14 cellular contexts compared by ENCODE assay signal in the genomic region with DNA sequence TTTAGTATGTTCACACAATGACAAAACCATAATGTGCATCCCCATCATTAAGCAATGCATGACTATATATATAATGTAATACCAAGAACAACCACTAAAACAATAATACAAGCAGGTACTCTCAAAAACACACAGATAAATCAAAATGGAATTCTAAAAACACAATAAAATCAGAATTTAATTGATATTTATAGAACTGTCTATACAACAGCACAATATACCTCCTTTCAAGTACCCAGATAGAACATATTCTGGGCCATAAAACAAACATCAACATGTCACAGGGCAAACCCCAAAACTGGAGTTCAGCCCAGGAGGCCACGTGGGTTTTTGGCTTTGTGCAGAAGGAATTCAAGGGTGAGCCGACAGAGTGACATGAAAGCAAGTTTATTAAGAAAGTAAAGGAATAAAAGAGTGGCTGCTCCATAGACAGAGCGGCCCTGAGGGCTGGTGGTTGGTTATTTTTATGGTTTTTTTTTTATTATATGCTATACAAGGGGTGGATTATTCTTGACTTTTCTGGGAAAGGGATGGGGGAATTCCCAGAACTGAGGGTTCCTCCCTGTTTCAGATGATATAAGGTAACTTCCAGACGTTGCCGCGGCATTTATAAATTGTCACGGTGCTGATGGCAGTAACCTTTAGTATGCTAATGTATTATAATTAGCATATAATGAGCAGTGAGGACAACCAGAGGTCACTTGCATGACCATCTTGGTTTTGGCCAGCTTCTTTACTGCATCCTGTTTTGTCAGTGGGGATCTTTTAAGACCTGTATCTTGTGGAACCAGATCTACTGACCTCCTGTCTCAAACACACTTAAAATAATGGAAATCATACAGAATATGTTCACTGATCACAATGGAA. TPM values are rescaled to one million over a fixed set of nuclear protein-coding genes. Genes with fewer than 3 reads are reported as not detected.
DNase-seq lines count a peak whose midpoint lies in the region; ATAC-seq and TF ChIP-seq lines count a peak whose summit lies in the region.
"Had no signal": no experiment of that assay in that cellular context is flagged by ENCODE, and none has a peak within 500 bp of the region (broad histone marks: within the 10 kb centered on the region; RNA-seq: fewer than 3 reads in every experiment).

No MANE protein-coding gene starts in this region.

- H3K27ac Mint-ChIP-seq in osteocyte (ENCODE audit: unreplicated experiment): peak overlapping the region; percentile 66
- H3K27ac Mint-ChIP-seq: activated naive CD8-positive, alpha-beta T cell had no signal

- peak; percentile 38 for ATAC-seq in esophagus mucosa
- no peak for ATAC-seq in activated CD4-positive, CD25-positive, alpha-beta regulatory T cell treated with anti-CD3 and anti-CD28 coated beads, Interleukin-2, amount 50 U/mL, for 24 hours

- no peaks in the 10 kb centered on the region for H3K27me3 ChIP-seq in DOHH2 (ENCODE audit: control insufficient read depth, low read length)
- H3K27me3 ChIP-seq: right lobe of liver had no signal

- TF ChIP-seq CTCF in DOHH2 (IDR thresholded peaks at IDR 0.05; ENCODE audit: low read depth, low read length, poor library complexity, severe bottlenecking): peak; percentile 10
- peak; percentile 27 for TF ChIP-seq CTCF in osteocyte (IDR thresholded peaks at IDR 0.05)

- peaks cover 14% of the 10 kb centered on the region for H3K4me1 ChIP-seq in DOHH2 (ENCODE audit: control insufficient read depth, low read length)
- H3K4me1 ChIP-seq: right lobe of liver had no signal

- H3K36me3 ChIP-seq in DOHH2 (ENCODE audit: control insufficient read depth, low read length): no peaks in the 10 kb centered on the region
- H3K36me3 ChIP-seq: right lobe of liver had no signal

- peaks cover 20% of the 10 kb centered on the region for H3K36me3 Mint-ChIP-seq in osteocyte (ENCODE audit: unreplicated experiment)

- H3K4me1 Mint-ChIP-seq in osteocyte (ENCODE audit: unreplicated experiment): peaks cover 60% of the 10 kb centered on the region

- H4K20me1 ChIP-seq in DOHH2 (ENCODE audit: control insufficient read depth, insufficient read depth, low read depth, low read length): 0 out of 2 replicates have a peak, but pooled peaks cover 6% of the 10 kb centered on the region

- peaks cover 75% of the 10 kb centered on the region for H3K79me2 ChIP-seq in DOHH2 (ENCODE audit: control insufficient read depth, low read length)

- DNase-seq in M059J (ENCODE audit: low read depth) (peak; percentile 92), osteocyte (ENCODE audit: extremely low spot score, unreplicated experiment) (no peak), DMS53 treated with DMSO at 0.1 percent for 48 hours (lab: John Stamatoyannopoulos, UW; ENCODE audit: unreplicated experiment) (no peak), SW 1271 (lab: John Stamatoyannopoulos, UW) (no peak)
- DNase-seq in stimulated activated CD4-positive, alpha-beta T cell treated with anti-CD3 and anti-CD28 coated beads, Interleukin-2, amount 100 ng/mL, for 24 hours: no peak
- DNase-seq: activated CD4-positive, alpha-beta T cell treated with anti-CD3 and anti-CD28 coated beads for 48 hours; H7; NCI-H1930; right lobe of liver had no signal

- peaks cover 20% of the 10 kb centered on the region for H3K9me3 Mint-ChIP-seq in osteocyte (ENCODE audit: unreplicated experiment)

- H3K27me3 Mint-ChIP-seq in osteocyte (ENCODE audit: unreplicated experiment): no peaks in the 10 kb centered on the region

- H3K4me3 Mint-ChIP-seq in osteocyte (ENCODE audit: unreplicated experiment): no peak overlapping the region
- H3K4me3 Mint-ChIP-seq: activated naive CD8-positive, alpha-beta T cell had no signal

- H3K9me3 ChIP-seq in DOHH2 (ENCODE audit: control insufficient read depth, insufficient read depth, low read length): no peaks in the 10 kb centered on the region
- H3K9me3 ChIP-seq: right lobe of liver had no signal

- no peak overlapping the region for H3K4me3 ChIP-seq in DOHH2 (ENCODE audit: low read length)
- H3K4me3 ChIP-seq: right lobe of liver had no signal

- H3K27ac ChIP-seq in DOHH2 (ENCODE audit: low read depth, low read length): no peak overlapping the region
- H3K27ac ChIP-seq: right lobe of liver, RWPE1 had no signal

- H3K9me2 ChIP-seq in DOHH2 (replicated peaks; ENCODE audit: control insufficient read depth, low read length): no peaks in the 10 kb centered on the region

- no peaks in the 10 kb centered on the region for H3F3A ChIP-seq in DOHH2 (ENCODE audit: control insufficient read depth, insufficient read depth)

- no peak overlapping the region for H3K4me2 ChIP-seq in DOHH2 (ENCODE audit: low read length)

RNA-seq across cellular contexts. Expression of a gene that starts 5.6 kb away (rescaled TPM):
- total RNA-seq in M059J (2014; rRNA removed; shearing (Covaris generic)): 47.9 and 60.5 TPM in 2 replicates
- 2.4 TPM for total RNA-seq in esophagus mucosa
- 33.8 and 35.2 TPM in 2 replicates for total RNA-seq in osteocyte

RNA-seq across cellular contexts. Expression of a gene that starts 44.3 kb away (rescaled TPM):
- total RNA-seq in M059J (2014; rRNA removed; shearing (Covaris generic)): 9.4 and 11.9 TPM in 2 replicates
- total RNA-seq in esophagus mucosa (0.24 TPM), osteocyte (8.8 and 9.1 TPM in 2 replicates)

Comparison
In these comparisons a context has a peak if more than half of its experiments do, and no peak if none do; other contexts are left out.
1. RNA of a gene that starts 5.6 kb away (total RNA-seq): 47.9 to 60.5 TPM in M059J and 33.8 to 35.2 TPM in osteocyte; 2.4 TPM in esophagus mucosa (single experiment); every median in the first group is over 10 times any median in the second.